In the genomic region with DNA sequence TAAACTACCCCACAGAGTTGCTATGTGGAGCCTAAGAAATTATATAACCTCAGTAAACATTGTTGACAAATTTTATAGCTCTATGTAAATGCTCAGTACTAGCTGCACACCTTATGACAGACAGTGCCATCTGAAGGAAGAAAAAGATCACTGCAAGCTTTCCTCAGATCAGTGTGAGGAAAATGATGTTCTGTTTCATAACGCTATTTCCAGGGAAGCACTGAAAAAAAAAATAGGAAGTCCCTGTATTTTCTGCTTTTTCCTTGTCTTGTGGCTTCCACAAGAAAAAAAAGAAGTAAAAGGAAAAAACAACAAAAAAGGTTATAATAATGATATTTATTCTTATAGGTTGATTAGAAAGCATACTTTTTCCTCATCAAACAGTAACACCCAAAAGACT, we compare ENCODE assay signal across 8 cellular contexts. TPM values are rescaled to one million over a fixed set of nuclear protein-coding genes. Genes with fewer than 3 reads are reported as not detected.
A peak's percentile ranks its signal among the peaks of the same experiment; 100 is the strongest.
DNase-seq lines count a peak whose midpoint lies in the region; ATAC-seq, FAIRE-seq and TF ChIP-seq lines count a peak whose summit lies in the region.

No MANE protein-coding gene starts in this region.

- no peaks in the 10 kb centered on the region for H3K9me1 ChIP-seq in K562 (ENCODE audit: control insufficient read depth, insufficient read depth, low read length)

- BruUV-seq in K562 (replicated peaks; lab: Mats Ljungman, UMichigan): no TSS peak

- no peak for TF ChIP-seq EP300 in K562 (IDR thresholded peaks at IDR 0.05; ENCODE audit: low read length)
- no peak for TF ChIP-seq EP300 in suprapubic skin (IDR thresholded peaks at IDR 0.05)

- 0% methylated on average over 1 of the region's 1 CpG for WGBS in K562 (ENCODE audit: insufficient coverage, low coverage, missing lambda C conversion rate)
- 4% methylated on average over 1 of the region's 1 CpG for WGBS in suprapubic skin

- POLR2A ChIA-PET in K562 (lab: Yijun Ruan, JAX): interaction anchor here (0.7 to 1.2 kb wide), 3 partner anchors 13 to 241 kb away, joined by 3 to 4 read pairs (median 3); no protein-coding TSS in a partner anchor

- intact Hi-C loops in K562 (cut with micrococcal nuclease): loop anchor here (10.0 kb wide), 1 partner anchor 329 kb away; no protein-coding TSS in a partner anchor

- H3K4me3 Mint-ChIP-seq in activated CD8-positive, alpha-beta memory T cell treated with anti-CD3 and anti-CD28 coated beads, Interleukin-2, amount 10 ng/mL, durations not matched to agents 7 days and 5 days: no peak overlapping the region

- FAIRE-seq in K562 (lab: Jason Lieb, UNC): peak; percentile 80

- H2AFZ ChIP-seq in K562 (ENCODE audit: low read depth, low read length): no peak overlapping the region

- H3K4me1 ChIP-seq in K562 (replicated peaks in 1 of 2; ENCODE audit: control insufficient read depth in 2 of 2, insufficient read depth in 2 of 2, low read length in 2 of 2): no peaks in the 10 kb centered on the region
- peaks cover 38% of the 10 kb centered on the region for H3K4me1 ChIP-seq in suprapubic skin

- DNase-seq in activated CD8-positive, alpha-beta memory T cell treated with anti-CD3 and anti-CD28 coated beads, Interleukin-2, amount 10 ng/mL, durations not matched to agents 7 days and 5 days: no peak
- no peak for DNase-seq in activated CD8-positive, alpha-beta memory T cell treated with anti-CD3 and anti-CD28 coated beads, Interleukin-2, amount 50 U/mL, for 4 hours
- DNase-seq in NCI-H2227 (lab: John Stamatoyannopoulos, UW; ENCODE audit: unreplicated experiment) (peak; percentile 58), K562 (ENCODE audit: extremely low read depth in 1 of 4, low spot score in 3 of 4) (peak in 3 of 4 experiments; percentile 16 to 28 (median 17)), left lobe of liver (ENCODE audit: low spot score) (no peak), suprapubic skin (ENCODE audit: low spot score in 2 of 2) (no peak)

- no peak for TF ChIP-seq POLR2A in K562 (conservative IDR thresholded peaks at IDR 0.05)
- no peak for TF ChIP-seq POLR2A in suprapubic skin (IDR thresholded peaks at IDR 0.05)

- H3K27ac ChIP-seq in K562 (ENCODE audit: extremely low read depth, low read depth, low read length) (no peak overlapping the region), suprapubic skin (no peak overlapping the region)

- in situ Hi-C loops in K562 (cut with MboI): no loop called here

- no peaks in the 10 kb centered on the region for H4K20me1 ChIP-seq in K562 (replicated peaks; ENCODE audit: control insufficient read depth, insufficient read depth, low read length)

- no peaks in the 10 kb centered on the region for H3K27me3 Mint-ChIP-seq in activated CD8-positive, alpha-beta memory T cell treated with anti-CD3 and anti-CD28 coated beads, Interleukin-2, amount 10 ng/mL, durations not matched to agents 7 days and 5 days

- H3K4me2 ChIP-seq in K562 (ENCODE audit: insufficient read depth, low read length): no peak overlapping the region

- peak; percentile 59 for TF ChIP-seq RAD21 in K562 (CRISPR knock-in tag; conservative IDR thresholded peaks at IDR 0.05 in 1 of 2, IDR thresholded peaks at IDR 0.05 in 1 of 2)

- H3K9me3 Mint-ChIP-seq in activated CD8-positive, alpha-beta memory T cell treated with anti-CD3 and anti-CD28 coated beads, Interleukin-2, amount 10 ng/mL, durations not matched to agents 7 days and 5 days (ENCODE audit: low read depth): peaks cover 2% of the 10 kb centered on the region

- peaks cover 57% of the 10 kb centered on the region for H3K4me1 Mint-ChIP-seq in activated CD8-positive, alpha-beta memory T cell treated with anti-CD3 and anti-CD28 coated beads, Interleukin-2, amount 10 ng/mL, durations not matched to agents 7 days and 5 days

- peak; percentile 83 for ATAC-seq in activated CD8-positive, alpha-beta memory T cell treated with anti-CD3 and anti-CD28 coated beads, Interleukin-2, amount 10 ng/mL, durations not matched to agents 7 days and 5 days
- ATAC-seq in HG02938 (IDR thresholded peaks at IDR 0.05; ENCODE audit: unreplicated experiment): peak; percentile 66
- peak; percentile 92 for ATAC-seq in K562
- ATAC-seq in left lobe of liver: peak; percentile 85
- no peak for ATAC-seq in HG03025 (IDR thresholded peaks at IDR 0.05; ENCODE audit: low FRiP score, unreplicated experiment)

- no peaks in the 10 kb centered on the region for H3K9me3 ChIP-seq in K562 (replicated peaks; ENCODE audit: control insufficient read depth, insufficient read depth, low read depth, low read length)
- no peaks in the 10 kb centered on the region for H3K9me3 ChIP-seq in suprapubic skin

- CTCF ChIA-PET in activated CD8-positive, alpha-beta memory T cell treated with anti-CD3 and anti-CD28 coated beads, Interleukin-2, amount 10 ng/mL, durations not matched to agents 7 days and 5 days (lab: Charles Lee): interaction anchor here (0.7 to 3.3 kb wide), 15 partner anchors 9 to 339 kb away, joined by 3 to 21 read pairs (median 5); partner anchors contain the start of gene B3GALNT2
- CTCF ChIA-PET in K562 (lab: Yijun Ruan, JAX; ENCODE audit: low intra/inter-chr PET ratio): no interaction called here

- H3K27me3 ChIP-seq in K562 (ENCODE audit: control insufficient read depth in 2 of 2, insufficient read depth in 2 of 2, low read length in 2 of 2): peaks cover 0 to 3% of the 10 kb centered on the region in 2 experiments; a peak in 1 of 5 replicates
- H3K27me3 ChIP-seq in suprapubic skin: no peaks in the 10 kb centered on the region

- H3K36me3 Mint-ChIP-seq in activated CD8-positive, alpha-beta memory T cell treated with anti-CD3 and anti-CD28 coated beads, Interleukin-2, amount 10 ng/mL, durations not matched to agents 7 days and 5 days: peaks cover 31% of the 10 kb centered on the region

- no peak overlapping the region for H3K27ac Mint-ChIP-seq in activated CD8-positive, alpha-beta memory T cell treated with anti-CD3 and anti-CD28 coated beads, Interleukin-2, amount 10 ng/mL, durations not matched to agents 7 days and 5 days

- no peaks in the 10 kb centered on the region for H3K79me2 ChIP-seq in K562 (ENCODE audit: control insufficient read depth, insufficient read depth, low read length)

- no peak overlapping the region for H3K9ac ChIP-seq in K562 (ENCODE audit: insufficient read depth in 1 of 2, low read depth in 2 of 2, low read length in 2 of 2)

- H3K36me3 ChIP-seq in K562 (ENCODE audit: control insufficient read depth, insufficient read depth, low read length): no peaks in the 10 kb centered on the region
- H3K36me3 ChIP-seq in suprapubic skin: no peaks in the 10 kb centered on the region

- peak; percentile 29 to 65 (median 59); a peak in 5 of 6 replicates for TF ChIP-seq CTCF in K562 (IDR thresholded peaks at IDR 0.05 in 2 of 3, conservative IDR thresholded peaks at IDR 0.05 in 1 of 3; ENCODE audit: insufficient read depth in 2 of 3, low read depth in 1 of 3, low read length in 3 of 3)
- peak in 1 of 2 donors; percentile 35 for TF ChIP-seq CTCF in suprapubic skin (IDR thresholded peaks at IDR 0.05)

- H3K4me3 ChIP-seq in K562 (no peak overlapping the region), suprapubic skin (no peak overlapping the region)

TF ChIP-seq in K562, 482 proteins besides CTCF, POLR2A, EP300 and RAD21 (continues in another document):
- no peak for TF ChIP-seq ZBTB33 (CRISPR knock-in tag; IDR thresholded peaks at IDR 0.05)
- no peak for TF ChIP-seq ZNF347 (CRISPR knock-in tag; IDR thresholded peaks at IDR 0.05; ENCODE audit: low read depth)

RNA-seq across cellular contexts. Expression of gene LYST, which starts 23.2 kb away (rescaled TPM):
- total RNA-seq in activated CD8-positive, alpha-beta memory T cell treated with anti-CD3 and anti-CD28 coated beads, Interleukin-2, amount 10 ng/mL, durations not matched to agents 7 days and 5 days: 100 to 1,000 TPM in 1 of 2 experiments, 10 to 100 TPM in 1; 64.9 to 131 TPM
- 2.5 and 10.4 TPM in 2 replicates for total RNA-seq in K562 (2011; cell fraction: chromatin; rRNA removed; ENCODE audit: low replicate concordance)
- total RNA-seq in K562 (2011; cell fraction: nucleolus; rRNA removed): 1.1 and 1.2 TPM in 2 replicates
- total RNA-seq in K562 (2011; cell fraction: nucleoplasm; rRNA removed): 1.8 and 3.4 TPM in 2 replicates
- total RNA-seq in K562 (2014; rRNA removed): 0.73 and 1.3 TPM in 2 replicates
- total RNA-seq in K562 (2014; rRNA removed; fragmentation: Illumina TruSeq; extraction: Trizol): 1.6 and 1.7 TPM in 2 replicates
- 0.94 and 1.2 TPM in 2 replicates for total RNA-seq in K562 (2015; rRNA removed; fragmentation: Illumina TruSeq; extraction: Trizol)
- total RNA-seq in K562 (2021): 1.6 and 2.1 TPM in 2 replicates
- 1.5 and 2.4 TPM in 2 replicates for polyA plus RNA-seq in K562 (2011; rRNA removed)
- polyA plus RNA-seq in K562 (2011; cell fraction: cytosol; rRNA removed): 0.52 and 1.5 TPM in 2 replicates
- 1.5 and 2.3 TPM in 2 replicates for polyA plus RNA-seq in K562 (2011; cell fraction: nucleus; rRNA removed)
- 1.6 and 2.3 TPM in 2 replicates for polyA plus RNA-seq in K562 (2012)
- 0.83 and 0.91 TPM in 2 replicates for polyA plus RNA-seq in K562 (2014; fragmentation: Illumina TruSeq; extraction: Trizol)
- 1 to 10 TPM in 1 of 2 experiments, under 1 TPM in 1; 0.73 to 1.6 TPM for polyA plus RNA-seq in K562 (2014; fragmentation: Nextera tagmentation; extraction: Ambion mirVana)
- polyA plus RNA-seq in K562 (2014; rRNA removed): 1.1 and 1.4 TPM in 2 replicates
- 3.9 and 5.5 TPM in 2 replicates for polyA minus RNA-seq in K562 (2011; rRNA and poly(A)+ RNA removed)
- polyA minus RNA-seq in K562 (2011; cell fraction: cytosol; rRNA and poly(A)+ RNA removed): 0.86 and 3.0 TPM in 2 replicates
- 2.7 and 4.8 TPM in 2 replicates for polyA minus RNA-seq in K562 (2011; cell fraction: nucleus; rRNA and poly(A)+ RNA removed)
- 12.2 TPM for total RNA-seq in left lobe of liver
- 100 to 1,000 TPM in 1 of 4 donors, 10 to 100 TPM in 3; 40.1 to 118 (median 68.8) TPM for total RNA-seq in suprapubic skin

Comparison
In these comparisons a context has a peak if more than half of its experiments do, and no peak if none do; other contexts are left out.
1. DNase-seq: peak in NCI-H2227 (single experiment) and K562 (3 of 4); none in activated CD8-positive, alpha-beta memory T cell treated with anti-CD3 and anti-CD28 coated beads, Interleukin-2, amount 10 ng/mL, durations not matched to agents 7 days and 5 days (single experiment), activated CD8-positive, alpha-beta memory T cell treated with anti-CD3 and anti-CD28 coated beads, Interleukin-2, amount 50 U/mL, for 4 hours (single experiment), left lobe of liver (single experiment) and suprapubic skin (0 of 2).